Comparison of ENCODE assay signal across 14 cellular contexts in genomic region chr6:168826078-168826390, GRCh38.
DNase-seq lines count a peak whose midpoint lies in the region; ATAC-seq and TF ChIP-seq lines count a peak whose summit lies in the region.
"Had no signal": no experiment of that assay in that cellular context is flagged by ENCODE, and none has a peak within 500 bp of the region (broad histone marks: within the 10 kb centered on the region; RNA-seq: fewer than 3 reads in every experiment).

No MANE protein-coding gene starts in this region.

- H4K8ac ChIP-seq in neuronal stem cell (ENCODE audit: low read depth, low read length), result no peak overlapping the region

- no peak overlapping the region for H2BK15ac ChIP-seq in neuronal stem cell (ENCODE audit: low read length)

- peak overlapping the region; percentile 35 for H3K18ac ChIP-seq in neuronal stem cell (ENCODE audit: low read length)

- H3K27me3 Mint-ChIP-seq in stimulated activated naive CD8-positive, alpha-beta T cell treated with anti-CD3 and anti-CD28 coated beads, Interleukin-15, amount 100 ng/mL, for 72 hours, result no peaks in the 10 kb centered on the region
- H3K27me3 Mint-ChIP-seq: CD4-positive, alpha-beta T cell had no signal

- no peak overlapping the region for H2BK12ac ChIP-seq in neuronal stem cell (ENCODE audit: low read length)

- no peak overlapping the region for H3K14ac ChIP-seq in neuronal stem cell (ENCODE audit: low read length)

- no peak overlapping the region for H4K91ac ChIP-seq in neuronal stem cell (ENCODE audit: low read depth, low read length, poor library complexity)

- no peak overlapping the region for H3K4me3 Mint-ChIP-seq in stimulated activated naive CD8-positive, alpha-beta T cell treated with anti-CD3 and anti-CD28 coated beads, Interleukin-15, amount 100 ng/mL, for 72 hours
- H3K4me3 Mint-ChIP-seq: CD4-positive, alpha-beta T cell; HFFc6 had no signal

- H3K9me3 Mint-ChIP-seq in stimulated activated naive CD8-positive, alpha-beta T cell treated with anti-CD3 and anti-CD28 coated beads, Interleukin-15, amount 100 ng/mL, for 72 hours, result no peaks in the 10 kb centered on the region
- H3K9me3 Mint-ChIP-seq: CD4-positive, alpha-beta T cell had no signal

- no peak overlapping the region for H2BK120ac ChIP-seq in neuronal stem cell (ENCODE audit: low read depth, low read length)

- TF ChIP-seq CTCF in upper lobe of right lung (IDR thresholded peaks at IDR 0.05), result no peak

- H3K27me3 ChIP-seq in neuronal stem cell (ENCODE audit: control insufficient read depth in 3 of 3, insufficient read depth in 3 of 3, low read depth in 1 of 3, low read length in 3 of 3) (no peaks in the 10 kb centered on the region), upper lobe of right lung (no peaks in the 10 kb centered on the region)

- H3K4ac ChIP-seq in neuronal stem cell (ENCODE audit: low read length), result no peak overlapping the region

- intact Hi-C loops in upper lobe of right lung (cut with DNase I), result no loop called here
- intact Hi-C loops in cardiac septum (cut with DNase I), result no loop called here

- H3K36me3 ChIP-seq in neuronal stem cell (replicated peaks in 1 of 2; ENCODE audit: control insufficient read depth in 2 of 2, insufficient read depth in 2 of 2, low read length in 2 of 2), result no peaks in the 10 kb centered on the region
- H3K36me3 ChIP-seq in upper lobe of right lung, result no peaks in the 10 kb centered on the region

- H3K23ac ChIP-seq in neuronal stem cell (ENCODE audit: low read depth, low read length, poor library complexity), result no peak overlapping the region

- H3K27ac ChIP-seq in neuronal stem cell (replicated peaks; ENCODE audit: low read length) (no peak overlapping the region), upper lobe of right lung (no peak overlapping the region)
- H3K27ac ChIP-seq: GM23248 had no signal

- H2AFZ ChIP-seq in neuronal stem cell (ENCODE audit: low read length), result peak overlapping the region; percentile 77
- H2AFZ ChIP-seq: GM23248 had no signal

- H3K27ac Mint-ChIP-seq in stimulated activated naive CD8-positive, alpha-beta T cell treated with anti-CD3 and anti-CD28 coated beads, Interleukin-15, amount 100 ng/mL, for 72 hours, result peak overlapping the region in 1 of 2 donors; percentile 71
- H3K27ac Mint-ChIP-seq: CD4-positive, alpha-beta T cell; HFFc6 had no signal

- peak overlapping the region; percentile 47 for H2AK5ac ChIP-seq in neuronal stem cell (ENCODE audit: low read depth, low read length)

- H3K4me3 ChIP-seq in neuronal stem cell (ENCODE audit: low read length in 2 of 2) (no peak overlapping the region), upper lobe of right lung (no peak overlapping the region)
- H3K4me3 ChIP-seq: GM23248 had no signal

- H3K79me1 ChIP-seq in neuronal stem cell (ENCODE audit: low read depth, low read length), result no peaks in the 10 kb centered on the region

- no peak for DNase-seq in stimulated activated naive CD8-positive, alpha-beta T cell treated with anti-CD3 and anti-CD28 coated beads, Interleukin-15, amount 100 ng/mL, for 72 hours
- no peak for DNase-seq in stimulated activated naive CD8-positive, alpha-beta T cell treated with anti-CD3 and anti-CD28 coated beads, Interleukin-15, Interleukin-2, amounts not matched to agents 100 U/mL and 50 U/mL, for 24 hours
- DNase-seq in neuronal stem cell (ENCODE audit: low spot score) (no peak), upper lobe of right lung (no peak), cardiac septum (ENCODE audit: low spot score) (no peak)
- DNase-seq: 8988T; C1 segment of cervical spinal cord; Caco-2; CD4-positive, alpha-beta T cell; GM23248; HFFc6 had no signal

- H3K9me3 ChIP-seq in neuronal stem cell (replicated peaks in 1 of 2; ENCODE audit: control insufficient read depth in 2 of 2, insufficient read depth in 1 of 2, low read depth in 1 of 2, low read length in 2 of 2) (peaks cover 0 to 3% of the 10 kb centered on the region in 2 donors), upper lobe of right lung (no peaks in the 10 kb centered on the region)
- H3K9me3 ChIP-seq: Caco-2 had no signal

- no CpG with 5 or more reads among the region's 23 CpGs for WGBS in neuronal stem cell (ENCODE audit: extremely low coverage in 2 of 2, insufficient read length in 2 of 2, insufficient replicate concordance in 1 of 2), 2 donors

- H3K4me2 ChIP-seq in neuronal stem cell (ENCODE audit: insufficient read depth, low read length, poor library complexity, severe bottlenecking), result no peak overlapping the region

- no peak overlapping the region for H2BK5ac ChIP-seq in neuronal stem cell (ENCODE audit: low read length)

- H3K9ac ChIP-seq in neuronal stem cell (ENCODE audit: low read depth, low read length, poor library complexity), result no peak overlapping the region
- H3K9ac ChIP-seq: GM23248 had no signal

- peak; percentile 69 for ATAC-seq in stimulated activated naive CD8-positive, alpha-beta T cell treated with anti-CD3 and anti-CD28 coated beads, Interleukin-15, amount 100 ng/mL, for 72 hours
- ATAC-seq in stimulated activated naive CD8-positive, alpha-beta T cell treated with anti-CD3 and anti-CD28 coated beads, Interleukin-15, Interleukin-2, amounts not matched to agents 100 U/mL and 50 U/mL, for 24 hours, result no peak
- ATAC-seq in upper lobe of right lung, result peak; percentile 23
- ATAC-seq in HG02970 (IDR thresholded peaks at IDR 0.05; ENCODE audit: low FRiP score, unreplicated experiment), result no peak
- ATAC-seq in HG03460 (IDR thresholded peaks at IDR 0.05; ENCODE audit: unreplicated experiment), result no peak
- ATAC-seq: HCT116 had no signal

- no peaks in the 10 kb centered on the region for H3K4me1 Mint-ChIP-seq in stimulated activated naive CD8-positive, alpha-beta T cell treated with anti-CD3 and anti-CD28 coated beads, Interleukin-15, amount 100 ng/mL, for 72 hours

- peaks cover 3 to 8% of the 10 kb centered on the region in 2 donors for H3K4me1 ChIP-seq in neuronal stem cell (ENCODE audit: control insufficient read depth in 2 of 2, insufficient read depth in 1 of 2, low read depth in 1 of 2, low read length in 2 of 2)
- no peaks in the 10 kb centered on the region for H3K4me1 ChIP-seq in upper lobe of right lung
- H3K4me1 ChIP-seq: Caco-2 had no signal

Comparison
In these comparisons a context has a peak if more than half of its experiments do, and no peak if none do; other contexts are left out.
1. ATAC-seq: peak in stimulated activated naive CD8-positive, alpha-beta T cell treated with anti-CD3 and anti-CD28 coated beads, Interleukin-15, amount 100 ng/mL, for 72 hours (single experiment) and upper lobe of right lung (single experiment); none in stimulated activated naive CD8-positive, alpha-beta T cell treated with anti-CD3 and anti-CD28 coated beads, Interleukin-15, Interleukin-2, amounts not matched to agents 100 U/mL and 50 U/mL, for 24 hours (single experiment), HG02970 (single experiment) and HG03460 (single experiment).